Comparison of ENCODE assay signal across 1 cellular context in the genomic region with DNA sequence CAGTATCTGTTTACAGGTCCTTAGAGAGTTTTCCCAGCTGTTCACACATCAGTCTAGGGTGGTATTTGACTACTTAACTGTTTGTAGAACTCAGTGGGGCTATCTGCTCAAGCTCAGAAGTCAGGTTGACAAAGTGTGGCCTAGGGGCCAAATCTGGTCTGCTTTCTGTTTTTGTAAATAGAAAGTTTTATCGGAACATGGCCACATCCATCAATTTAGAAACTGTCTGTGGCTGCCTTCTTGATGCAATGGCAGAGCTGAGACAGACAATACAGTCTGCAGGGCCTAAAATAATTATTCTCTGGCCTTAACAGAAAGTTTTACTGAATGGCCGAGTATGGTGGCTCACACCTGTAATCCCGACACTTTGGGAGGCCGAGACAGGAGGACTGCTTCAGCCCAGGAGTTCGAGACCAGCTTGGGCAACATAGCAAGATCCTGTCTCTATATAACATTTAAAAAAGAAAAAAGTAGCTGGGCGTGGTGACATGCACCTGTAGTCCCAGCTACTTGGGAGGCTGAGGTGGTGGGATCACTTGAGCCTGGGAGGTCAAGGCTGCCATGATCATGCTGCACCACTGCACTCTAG.
TF ChIP-seq lines count a peak whose summit lies in the region.

No MANE protein-coding gene starts in this region.

TF ChIP-seq in SK-N-SH treated with all-trans-retinoic acid at 6 μM for 48 hours, 23 proteins besides CTCF, POLR2A, EP300 and RAD21:
- TF ChIP-seq, protein P1, sequence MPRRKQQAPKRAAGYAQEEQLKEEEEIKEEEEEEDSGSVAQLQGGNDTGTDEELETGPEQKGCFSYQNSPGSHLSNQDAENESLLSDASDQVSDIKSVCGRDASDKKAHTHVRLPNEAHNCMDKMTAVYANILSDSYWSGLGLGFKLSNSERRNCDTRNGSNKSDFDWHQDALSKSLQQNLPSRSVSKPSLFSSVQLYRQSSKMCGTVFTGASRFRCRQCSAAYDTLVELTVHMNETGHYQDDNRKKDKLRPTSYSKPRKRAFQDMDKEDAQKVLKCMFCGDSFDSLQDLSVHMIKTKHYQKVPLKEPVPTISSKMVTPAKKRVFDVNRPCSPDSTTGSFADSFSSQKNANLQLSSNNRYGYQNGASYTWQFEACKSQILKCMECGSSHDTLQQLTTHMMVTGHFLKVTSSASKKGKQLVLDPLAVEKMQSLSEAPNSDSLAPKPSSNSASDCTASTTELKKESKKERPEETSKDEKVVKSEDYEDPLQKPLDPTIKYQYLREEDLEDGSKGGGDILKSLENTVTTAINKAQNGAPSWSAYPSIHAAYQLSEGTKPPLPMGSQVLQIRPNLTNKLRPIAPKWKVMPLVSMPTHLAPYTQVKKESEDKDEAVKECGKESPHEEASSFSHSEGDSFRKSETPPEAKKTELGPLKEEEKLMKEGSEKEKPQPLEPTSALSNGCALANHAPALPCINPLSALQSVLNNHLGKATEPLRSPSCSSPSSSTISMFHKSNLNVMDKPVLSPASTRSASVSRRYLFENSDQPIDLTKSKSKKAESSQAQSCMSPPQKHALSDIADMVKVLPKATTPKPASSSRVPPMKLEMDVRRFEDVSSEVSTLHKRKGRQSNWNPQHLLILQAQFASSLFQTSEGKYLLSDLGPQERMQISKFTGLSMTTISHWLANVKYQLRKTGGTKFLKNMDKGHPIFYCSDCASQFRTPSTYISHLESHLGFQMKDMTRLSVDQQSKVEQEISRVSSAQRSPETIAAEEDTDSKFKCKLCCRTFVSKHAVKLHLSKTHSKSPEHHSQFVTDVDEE (CRISPR knock-in tag; IDR thresholded peaks at IDR 0.05) = no peak
- TF ChIP-seq ZC3H10 (CRISPR knock-in tag; IDR thresholded peaks at IDR 0.05) (no peak), ZNF70 (CRISPR knock-in tag; IDR thresholded peaks at IDR 0.05) (no peak), ZFP3 (CRISPR knock-in tag; IDR thresholded peaks at IDR 0.05) (no peak), ISL1 (CRISPR knock-in tag; IDR thresholded peaks at IDR 0.05) (no peak), TCF4 (CRISPR knock-in tag; IDR thresholded peaks at IDR 0.05; ENCODE audit: borderline replicate concordance) (no peak), TOX (CRISPR knock-in tag; IDR thresholded peaks at IDR 0.05; ENCODE audit: borderline replicate concordance) (no peak), SNAI2 (CRISPR knock-in tag; IDR thresholded peaks at IDR 0.05) (no peak), ARNTL (CRISPR knock-in tag; IDR thresholded peaks at IDR 0.05; ENCODE audit: borderline replicate concordance, low read depth) (no peak), CSDC2 (CRISPR knock-in tag; IDR thresholded peaks at IDR 0.05) (no peak), ESRRG (CRISPR knock-in tag; IDR thresholded peaks at IDR 0.05) (no peak), PPARA (CRISPR knock-in tag; IDR thresholded peaks at IDR 0.05; ENCODE audit: borderline replicate concordance) (no peak), RARB (CRISPR knock-in tag; IDR thresholded peaks at IDR 0.05) (no peak)
- TF ChIP-seq, protein P2, sequence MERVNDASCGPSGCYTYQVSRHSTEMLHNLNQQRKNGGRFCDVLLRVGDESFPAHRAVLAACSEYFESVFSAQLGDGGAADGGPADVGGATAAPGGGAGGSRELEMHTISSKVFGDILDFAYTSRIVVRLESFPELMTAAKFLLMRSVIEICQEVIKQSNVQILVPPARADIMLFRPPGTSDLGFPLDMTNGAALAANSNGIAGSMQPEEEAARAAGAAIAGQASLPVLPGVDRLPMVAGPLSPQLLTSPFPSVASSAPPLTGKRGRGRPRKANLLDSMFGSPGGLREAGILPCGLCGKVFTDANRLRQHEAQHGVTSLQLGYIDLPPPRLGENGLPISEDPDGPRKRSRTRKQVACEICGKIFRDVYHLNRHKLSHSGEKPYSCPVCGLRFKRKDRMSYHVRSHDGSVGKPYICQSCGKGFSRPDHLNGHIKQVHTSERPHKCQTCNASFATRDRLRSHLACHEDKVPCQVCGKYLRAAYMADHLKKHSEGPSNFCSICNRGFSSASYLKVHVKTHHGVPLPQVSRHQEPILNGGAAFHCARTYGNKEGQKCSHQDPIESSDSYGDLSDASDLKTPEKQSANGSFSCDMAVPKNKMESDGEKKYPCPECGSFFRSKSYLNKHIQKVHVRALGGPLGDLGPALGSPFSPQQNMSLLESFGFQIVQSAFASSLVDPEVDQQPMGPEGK (CRISPR knock-in tag; IDR thresholded peaks at IDR 0.05; ENCODE audit: borderline replicate concordance) = no peak
- TF ChIP-seq, protein P3, sequence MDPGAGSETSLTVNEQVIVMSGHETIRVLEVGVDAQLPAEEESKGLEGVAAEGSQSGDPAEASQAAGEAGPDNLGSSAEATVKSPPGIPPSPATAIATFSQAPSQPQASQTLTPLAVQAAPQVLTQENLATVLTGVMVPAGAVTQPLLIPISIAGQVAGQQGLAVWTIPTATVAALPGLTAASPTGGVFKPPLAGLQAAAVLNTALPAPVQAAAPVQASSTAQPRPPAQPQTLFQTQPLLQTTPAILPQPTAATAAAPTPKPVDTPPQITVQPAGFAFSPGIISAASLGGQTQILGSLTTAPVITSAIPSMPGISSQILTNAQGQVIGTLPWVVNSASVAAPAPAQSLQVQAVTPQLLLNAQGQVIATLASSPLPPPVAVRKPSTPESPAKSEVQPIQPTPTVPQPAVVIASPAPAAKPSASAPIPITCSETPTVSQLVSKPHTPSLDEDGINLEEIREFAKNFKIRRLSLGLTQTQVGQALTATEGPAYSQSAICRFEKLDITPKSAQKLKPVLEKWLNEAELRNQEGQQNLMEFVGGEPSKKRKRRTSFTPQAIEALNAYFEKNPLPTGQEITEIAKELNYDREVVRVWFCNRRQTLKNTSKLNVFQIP (CRISPR knock-in tag; IDR thresholded peaks at IDR 0.05; ENCODE audit: borderline replicate concordance, low read depth) = no peak
- TF ChIP-seq, protein P4, sequence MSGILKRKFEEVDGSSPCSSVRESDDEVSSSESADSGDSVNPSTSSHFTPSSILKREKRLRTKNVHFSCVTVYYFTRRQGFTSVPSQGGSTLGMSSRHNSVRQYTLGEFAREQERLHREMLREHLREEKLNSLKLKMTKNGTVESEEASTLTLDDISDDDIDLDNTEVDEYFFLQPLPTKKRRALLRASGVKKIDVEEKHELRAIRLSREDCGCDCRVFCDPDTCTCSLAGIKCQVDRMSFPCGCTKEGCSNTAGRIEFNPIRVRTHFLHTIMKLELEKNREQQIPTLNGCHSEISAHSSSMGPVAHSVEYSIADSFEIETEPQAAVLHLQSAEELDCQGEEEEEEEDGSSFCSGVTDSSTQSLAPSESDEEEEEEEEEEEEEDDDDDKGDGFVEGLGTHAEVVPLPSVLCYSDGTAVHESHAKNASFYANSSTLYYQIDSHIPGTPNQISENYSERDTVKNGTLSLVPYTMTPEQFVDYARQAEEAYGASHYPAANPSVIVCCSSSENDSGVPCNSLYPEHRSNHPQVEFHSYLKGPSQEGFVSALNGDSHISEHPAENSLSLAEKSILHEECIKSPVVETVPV (CRISPR knock-in tag; IDR thresholded peaks at IDR 0.05) = no peak
